Comparison of ENCODE assay signal across 18 cellular contexts in genomic region chr5:67297802-67298532, GRCh38.
DNase-seq lines count a peak whose midpoint lies in the region; ATAC-seq, FAIRE-seq and TF ChIP-seq lines count a peak whose summit lies in the region.
"Had no signal": no experiment of that assay in that cellular context is flagged by ENCODE, and none has a peak within 500 bp of the region (broad histone marks: within the 10 kb centered on the region; RNA-seq: fewer than 3 reads in every experiment).

No MANE protein-coding gene starts in this region.

- dilution Hi-C loops in keratinocyte (cut with MboI; ENCODE audit: extremely low pct_ligation_motif_present, low sequenced_read_pairs), result no loop called here

- H3K9ac ChIP-seq in keratinocyte (ENCODE audit: control insufficient read depth, extremely low read depth, insufficient read depth, low read length), result no peak overlapping the region
- H3K9ac ChIP-seq: BLaER1 treated with 17β-estradiol and CSF1 and Interleukin-3, amounts not matched to agents 10 nM and 100 nM; GM23248 had no signal

- H3K4me3 Mint-ChIP-seq in stimulated activated naive CD8-positive, alpha-beta T cell treated with anti-CD3 and anti-CD28 coated beads, Interleukin-15, amount 100 ng/mL, for 72 hours, result no peak overlapping the region
- H3K4me3 Mint-ChIP-seq: B cell; CD8-positive, alpha-beta T cell had no signal

- H3K4me1 Mint-ChIP-seq in stimulated activated naive CD8-positive, alpha-beta T cell treated with anti-CD3 and anti-CD28 coated beads, Interleukin-15, amount 100 ng/mL, for 72 hours, result no peaks in the 10 kb centered on the region
- H3K4me1 Mint-ChIP-seq: B cell had no signal

- DNase-seq in ELF-1 (ENCODE audit: low read depth, low spot score) (peak; percentile 22), SK-N-DZ (ENCODE audit: low spot score) (peak; percentile 59), keratinocyte (ENCODE audit: low read depth, low spot score) (no peak), NCI-H1105 treated with DMSO at 0.1 percent for 48 hours (lab: John Stamatoyannopoulos, UW) (no peak)
- DNase-seq in effector memory CD4-positive, alpha-beta T cell, result no peak
- DNase-seq in stimulated activated naive CD8-positive, alpha-beta T cell treated with anti-CD3 and anti-CD28 coated beads, Interleukin-15, amount 100 ng/mL, for 72 hours, result no peak
- DNase-seq: CD8-positive, alpha-beta T cell; DMS 273 treated with DMSO at 0.1 percent for 48 hours; DMS53; DND-41; EL; GM23248 had no signal

- FAIRE-seq in keratinocyte (lab: Jason Lieb, UNC), result peak; percentile 20
- FAIRE-seq: G401.6, GM12891, GM19239 had no signal

- no peak overlapping the region for H3K4me2 ChIP-seq in keratinocyte (ENCODE audit: control insufficient read depth, extremely low read depth, insufficient read depth, low read depth, low read length)

- H3K79me2 ChIP-seq in keratinocyte (ENCODE audit: control insufficient read depth, insufficient read depth, low read length), result no peaks in the 10 kb centered on the region

- H3K27ac Mint-ChIP-seq in stimulated activated naive CD8-positive, alpha-beta T cell treated with anti-CD3 and anti-CD28 coated beads, Interleukin-15, amount 100 ng/mL, for 72 hours, result no peak overlapping the region
- H3K27ac Mint-ChIP-seq: B cell; CD8-positive, alpha-beta T cell had no signal

- peaks cover 29% of the 10 kb centered on the region for H3K4me1 ChIP-seq in keratinocyte (ENCODE audit: control insufficient read depth, extremely low read depth, insufficient read depth, low read length)
- no peaks in the 10 kb centered on the region for H3K4me1 ChIP-seq in effector memory CD4-positive, alpha-beta T cell (ENCODE audit: control insufficient read depth, insufficient read depth, low read length, poor library complexity, severe bottlenecking)

- H3K4me3 ChIP-seq in keratinocyte (ENCODE audit: control insufficient read depth in 2 of 3, extremely low read depth in 1 of 3, insufficient read depth in 2 of 3, low read depth in 1 of 3, low read length in 3 of 3), result no peak overlapping the region
- H3K4me3 ChIP-seq in effector memory CD4-positive, alpha-beta T cell (ENCODE audit: insufficient read depth, low read depth, low read length, poor library complexity, severe bottlenecking), result no peak overlapping the region
- H3K4me3 ChIP-seq: BLaER1 treated with 17β-estradiol and CSF1 and Interleukin-3, amounts not matched to agents 10 nM and 100 nM; GM23248; HAP-1 had no signal

- H4K20me1 ChIP-seq in keratinocyte (ENCODE audit: control insufficient read depth, extremely low read depth, insufficient read depth, low read length), result no peaks in the 10 kb centered on the region
- H4K20me1 ChIP-seq: BLaER1 treated with 17β-estradiol and CSF1 and Interleukin-3, amounts not matched to agents 10 nM and 100 nM had no signal

- H2AFZ ChIP-seq in keratinocyte (ENCODE audit: control insufficient read depth, low read length), result no peak overlapping the region
- H2AFZ ChIP-seq: GM23248 had no signal

- no peaks in the 10 kb centered on the region for H3K9me1 ChIP-seq in keratinocyte (ENCODE audit: control insufficient read depth, extremely low read depth, insufficient read depth, low read length)

- no peak for TF ChIP-seq CTCF in keratinocyte (optimal IDR thresholded peaks at IDR 0.05 in 1 of 3, IDR thresholded peaks at IDR 0.05 in 1 of 3, conservative IDR thresholded peaks at IDR 0.05 in 1 of 3; ENCODE audit: extremely low read depth in 1 of 3, insufficient read depth in 2 of 3, low read length in 3 of 3)

- no peak for ATAC-seq in stimulated activated naive CD8-positive, alpha-beta T cell treated with anti-CD3 and anti-CD28 coated beads, Interleukin-15, amount 100 ng/mL, for 72 hours
- ATAC-seq: CD8-positive, alpha-beta T cell had no signal

- no peaks in the 10 kb centered on the region for H3K36me3 ChIP-seq in keratinocyte (ENCODE audit: control insufficient read depth in 2 of 2, extremely low read depth in 1 of 2, insufficient read depth in 2 of 2, low read length in 2 of 2)
- no peaks in the 10 kb centered on the region for H3K36me3 ChIP-seq in effector memory CD4-positive, alpha-beta T cell (ENCODE audit: control insufficient read depth, insufficient read depth, low read length)
- H3K36me3 ChIP-seq: BLaER1 treated with 17β-estradiol and CSF1 and Interleukin-3, amounts not matched to agents 10 nM and 100 nM; HAP-1 had no signal

- H3K9me3 ChIP-seq in keratinocyte (ENCODE audit: control insufficient read depth, low read depth, low read length), result no peaks in the 10 kb centered on the region
- no peaks in the 10 kb centered on the region for H3K9me3 ChIP-seq in effector memory CD4-positive, alpha-beta T cell (ENCODE audit: control insufficient read depth, low read length)
- H3K9me3 ChIP-seq: HAP-1 had no signal

- H3K27me3 ChIP-seq in keratinocyte (ENCODE audit: control insufficient read depth, extremely low read depth, insufficient read depth, low read length), result no peaks in the 10 kb centered on the region
- no peaks in the 10 kb centered on the region for H3K27me3 ChIP-seq in effector memory CD4-positive, alpha-beta T cell (replicated peaks; ENCODE audit: control insufficient read depth, insufficient read depth, low read length, poor library complexity, severe bottlenecking)
- H3K27me3 ChIP-seq: BLaER1 treated with 17β-estradiol and CSF1 and Interleukin-3, amounts not matched to agents 10 nM and 100 nM had no signal

- H3K27ac ChIP-seq in keratinocyte (ENCODE audit: control insufficient read depth, insufficient read depth, low read length), result no peak overlapping the region
- no peak overlapping the region for H3K27ac ChIP-seq in effector memory CD4-positive, alpha-beta T cell (ENCODE audit: insufficient read depth, low read length, poor library complexity, severe bottlenecking)
- H3K27ac ChIP-seq: BLaER1 treated with 17β-estradiol and CSF1 and Interleukin-3, amounts not matched to agents 10 nM and 100 nM; GM23248 had no signal

- peaks cover 0 to 6% of the 10 kb centered on the region in 2 donors for H3K9me3 Mint-ChIP-seq in stimulated activated naive CD8-positive, alpha-beta T cell treated with anti-CD3 and anti-CD28 coated beads, Interleukin-15, amount 100 ng/mL, for 72 hours
- H3K9me3 Mint-ChIP-seq: CD8-positive, alpha-beta T cell had no signal

- peaks cover 9% of the 10 kb centered on the region for H3K27me3 Mint-ChIP-seq in stimulated activated naive CD8-positive, alpha-beta T cell treated with anti-CD3 and anti-CD28 coated beads, Interleukin-15, amount 100 ng/mL, for 72 hours

Comparison
In these comparisons a context has a peak if more than half of its experiments do, and no peak if none do; other contexts are left out.
1. DNase-seq: peak in ELF-1 (single experiment) and SK-N-DZ (single experiment); none in keratinocyte (single experiment), effector memory CD4-positive, alpha-beta T cell (0 of 3), NCI-H1105 treated with DMSO at 0.1 percent for 48 hours (single experiment) and stimulated activated naive CD8-positive, alpha-beta T cell treated with anti-CD3 and anti-CD28 coated beads, Interleukin-15, amount 100 ng/mL, for 72 hours (0 of 2).